ENCODE assay signal across 1 cellular context in the genomic region with DNA sequence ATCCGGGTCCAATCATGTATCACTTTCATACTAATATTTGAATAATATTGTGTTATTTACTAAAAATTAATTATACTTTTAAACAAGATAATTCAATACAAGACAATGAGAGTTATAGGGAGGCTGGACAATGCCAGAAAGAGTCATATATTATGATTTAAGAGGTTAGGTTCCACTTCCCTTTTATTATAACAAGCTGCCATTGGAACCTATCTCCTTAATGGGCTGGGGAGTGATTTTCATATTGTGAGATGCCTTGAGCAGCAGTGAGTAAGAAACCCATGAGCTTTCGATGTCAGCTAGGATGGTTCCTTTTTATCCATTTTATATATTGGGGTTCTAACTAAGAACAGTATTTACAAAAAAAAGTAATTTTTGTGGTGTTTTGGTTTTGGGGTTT.
A peak's percentile ranks its signal among the peaks of the same experiment; 100 is the strongest.
TF ChIP-seq lines count a peak whose summit lies in the region.

No MANE protein-coding gene starts in this region.

TF ChIP-seq in GM12878, 131 proteins besides CTCF, POLR2A, EP300 and RAD21 (continued from another document):
- peak; percentile 82; the same call in 1 of the 2 replicates for TF ChIP-seq SPI1 (IDR thresholded peaks at IDR 0.05; ENCODE audit: borderline replicate concordance, insufficient read depth, low read depth, low read length)
- TF ChIP-seq BMI1 (IDR thresholded peaks at IDR 0.05; ENCODE audit: borderline replicate concordance) = no peak
- no peak for TF ChIP-seq MEF2A (IDR thresholded peaks at IDR 0.05; ENCODE audit: insufficient read depth, low read depth, low read length)
- TF ChIP-seq RBBP5 (conservative IDR thresholded peaks at IDR 0.05) = no peak
- TF ChIP-seq ZZZ3 (IDR thresholded peaks at IDR 0.05; ENCODE audit: control insufficient read depth, insufficient read length, low read depth) = no peak
